ENCODE assay signal across 28 cellular contexts in genomic region chr6:133865680-133866079, GRCh38. TPM values are rescaled to one million over a fixed set of nuclear protein-coding genes. Genes with fewer than 3 reads are reported as not detected.
"Had no signal": no experiment of that assay in that cellular context is flagged by ENCODE, and none has a peak within 500 bp of the region (broad histone marks: within the 10 kb centered on the region; RNA-seq: fewer than 3 reads in every experiment).

No MANE protein-coding gene starts in this region.

- H3K36me3 Mint-ChIP-seq: stimulated activated effector memory CD8-positive, alpha-beta T cell treated with anti-CD3 and anti-CD28 coated beads, Interleukin-12 subunit alpha, Interleukin-12 subunit beta, amount 100 ng/mL, for 72 hours; stimulated activated memory B cell treated with anti-CD40 and anti-IgM and Interleukin-4, amounts not matched to agents 10 μg/mL and 1 μg/mL and 100 μg/mL, for 72 hours; type B pancreatic cell had no signal

- H3K9me3 ChIP-seq: thyroid gland, vagina had no signal

- DNase-seq: stimulated activated CD4-positive, alpha-beta T cell treated with anti-CD3 and anti-CD28 coated beads, Interleukin-2, amount 100 ng/mL, for 48 hours; stimulated activated CD4-positive, alpha-beta T cell treated with anti-CD3 and anti-CD28 coated beads, Interleukin-4, amount 100 ng/mL, for 1 hour; stimulated activated CD4-positive, alpha-beta T cell treated with anti-CD3 and anti-CD28 coated beads, Interleukin-4, amount 100 ng/mL, for 24 hours; stimulated activated CD4-positive, alpha-beta T cell treated with anti-CD3 and anti-CD28 coated beads, Interleukin-4, amount 100 ng/mL, for 4 hours; stimulated activated CD8-positive, alpha-beta memory T cell treated with anti-CD3 and anti-CD28 coated beads, Interleukin-4, amount 100 ng/mL, for 48 hours; stimulated activated naive B cell treated with anti-CD40 and anti-IgM and Interleukin-4, amounts not matched to agents 10 μg/mL and 1 μg/mL and 100 μg/mL, for 72 hours; stimulated activated naive CD4-positive, alpha-beta T cell; stimulated activated naive CD4-positive, alpha-beta T cell treated with Interleukin-2 at 50 U/mL for 16 hours; stimulated activated naive CD8-positive, alpha-beta T cell treated with anti-CD3 and anti-CD28 coated beads, Interleukin-15, amount 100 ng/mL, for 72 hours; stimulated activated naive CD8-positive, alpha-beta T cell treated with anti-CD3 and anti-CD28 coated beads, Interleukin-15, Interleukin-2, amounts not matched to agents 100 U/mL and 50 U/mL, for 24 hours; stomach; substantia nigra; testis; thyroid gland; tibial artery; transverse colon; trophoblast cell; upper lobe of left lung; uterus had no signal

- ATAC-seq: stimulated activated effector memory CD8-positive, alpha-beta T cell treated with anti-CD3 and anti-CD28 coated beads, Interleukin-12 subunit alpha, Interleukin-12 subunit beta, amount 100 ng/mL, for 72 hours; stimulated activated memory B cell treated with anti-CD40 and anti-IgM and Interleukin-4, amounts not matched to agents 10 μg/mL and 1 μg/mL and 100 μg/mL, for 72 hours; stimulated activated naive B cell treated with anti-CD40 and anti-IgM and Interleukin-4, amounts not matched to agents 10 μg/mL and 1 μg/mL and 100 μg/mL, for 72 hours; stimulated activated naive CD8-positive, alpha-beta T cell treated with anti-CD3 and anti-CD28 coated beads, Interleukin-15, amount 100 ng/mL, for 72 hours; stimulated activated naive CD8-positive, alpha-beta T cell treated with anti-CD3 and anti-CD28 coated beads, Interleukin-15, Interleukin-2, amounts not matched to agents 100 U/mL and 50 U/mL, for 24 hours had no signal

- H3K4me1 ChIP-seq: stomach, suprapubic skin, testis, thyroid gland, tibial artery, tibial nerve, transverse colon, upper lobe of left lung, uterus, vagina had no signal

- H3K27me3 ChIP-seq: testis, thyroid gland, tibial nerve, transverse colon, upper lobe of left lung, uterus, vagina had no signal

- H3K36me3 ChIP-seq: stomach, suprapubic skin, thoracic aorta, thyroid gland, tibial artery, tibial nerve, transverse colon, upper lobe of left lung, uterus, vagina had no signal

- H3K4me1 Mint-ChIP-seq: stimulated activated effector memory CD8-positive, alpha-beta T cell treated with anti-CD3 and anti-CD28 coated beads, Interleukin-12 subunit alpha, Interleukin-12 subunit beta, amount 100 ng/mL, for 72 hours; stimulated activated memory B cell treated with anti-CD40 and anti-IgM and Interleukin-4, amounts not matched to agents 10 μg/mL and 1 μg/mL and 100 μg/mL, for 72 hours; stimulated activated naive B cell treated with anti-CD40 and anti-IgM and Interleukin-4, amounts not matched to agents 10 μg/mL and 1 μg/mL and 100 μg/mL, for 72 hours; stimulated activated naive CD8-positive, alpha-beta T cell treated with anti-CD3 and anti-CD28 coated beads, Interleukin-15, amount 100 ng/mL, for 72 hours had no signal

- H3K27ac Mint-ChIP-seq: stimulated activated effector memory CD8-positive, alpha-beta T cell treated with anti-CD3 and anti-CD28 coated beads, Interleukin-12 subunit alpha, Interleukin-12 subunit beta, amount 100 ng/mL, for 72 hours; stimulated activated memory B cell treated with anti-CD40 and anti-IgM and Interleukin-4, amounts not matched to agents 10 μg/mL and 1 μg/mL and 100 μg/mL, for 72 hours; stimulated activated naive B cell treated with anti-CD40 and anti-IgM and Interleukin-4, amounts not matched to agents 10 μg/mL and 1 μg/mL and 100 μg/mL, for 72 hours; stimulated activated naive CD8-positive, alpha-beta T cell treated with anti-CD3 and anti-CD28 coated beads, Interleukin-15, amount 100 ng/mL, for 72 hours; stimulated activated naive CD8-positive, alpha-beta T cell treated with anti-CD3 and anti-CD28 coated beads, Interleukin-15, Interleukin-2, amounts not matched to agents 100 ng/mL and 50 ng/mL, for 24 hours; type B pancreatic cell had no signal

- H3K4me3 ChIP-seq: stomach, suprapubic skin, testis, thoracic aorta, thyroid gland, tibial artery, tibial nerve, transverse colon, upper lobe of left lung, uterus, vagina had no signal

- H3K4me3 Mint-ChIP-seq: stimulated activated effector memory CD8-positive, alpha-beta T cell treated with anti-CD3 and anti-CD28 coated beads, Interleukin-12 subunit alpha, Interleukin-12 subunit beta, amount 100 ng/mL, for 72 hours; stimulated activated memory B cell treated with anti-CD40 and anti-IgM and Interleukin-4, amounts not matched to agents 10 μg/mL and 1 μg/mL and 100 μg/mL, for 72 hours; stimulated activated naive B cell treated with anti-CD40 and anti-IgM and Interleukin-4, amounts not matched to agents 10 μg/mL and 1 μg/mL and 100 μg/mL, for 72 hours; stimulated activated naive CD8-positive, alpha-beta T cell treated with anti-CD3 and anti-CD28 coated beads, Interleukin-15, amount 100 ng/mL, for 72 hours; stimulated activated naive CD8-positive, alpha-beta T cell treated with anti-CD3 and anti-CD28 coated beads, Interleukin-15, Interleukin-2, amounts not matched to agents 100 ng/mL and 50 ng/mL, for 24 hours; type B pancreatic cell had no signal

- H3K27ac ChIP-seq: stomach, suprapubic skin, testis, thoracic aorta, thyroid gland, tibial artery, tibial nerve, transverse colon, upper lobe of left lung, uterus, vagina had no signal

RNA-seq across cellular contexts. Expression of gene TCF21, which starts 23.2 kb away (rescaled TPM):
- total RNA-seq: suprapubic skin, temporal lobe had no signal
